ENCODE assay signal across 14 cellular contexts in the genomic region with DNA sequence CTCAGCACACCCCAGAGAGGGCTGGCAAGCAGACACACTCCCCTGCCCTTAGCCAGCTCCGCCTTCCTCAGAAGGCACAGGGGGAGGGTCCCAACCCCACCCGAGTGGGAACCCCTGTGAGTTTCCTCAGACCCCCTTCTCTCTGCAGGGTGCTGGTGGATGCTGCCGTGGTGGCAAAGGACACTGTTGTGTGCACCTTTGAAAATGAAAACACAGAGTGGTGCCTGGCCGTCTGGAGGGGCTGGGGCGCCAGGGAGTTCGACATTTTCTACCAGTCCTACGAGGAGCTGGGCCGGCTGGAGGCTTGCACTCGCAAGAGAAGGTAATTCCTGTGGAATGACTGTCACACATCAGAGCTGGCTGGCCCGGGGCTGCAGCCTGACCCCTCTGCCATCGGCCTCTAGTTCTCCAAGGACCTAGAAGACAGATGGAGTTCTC.
A peak's percentile ranks its signal among the peaks of the same experiment; 100 is the strongest.
DNase-seq lines count a peak whose midpoint lies in the region; ATAC-seq, FAIRE-seq and TF ChIP-seq lines count a peak whose summit lies in the region.
"Had no signal": no experiment of that assay in that cellular context is flagged by ENCODE, and none has a peak within 500 bp of the region (broad histone marks: within the 10 kb centered on the region; RNA-seq: fewer than 3 reads in every experiment).

No MANE protein-coding gene starts in this region.

- H3K4me3 ChIP-seq in IMR-90 (ENCODE audit: insufficient read depth, low read depth, low read length): no peak overlapping the region
- H3K4me3 ChIP-seq in ectodermal cell (ENCODE audit: insufficient read depth, low read depth, low read length): no peak overlapping the region
- no peak overlapping the region for H3K4me3 ChIP-seq in mesodermal cell (ENCODE audit: extremely low read depth, insufficient read depth, low read length, poor library complexity, severe bottlenecking)
- H3K4me3 ChIP-seq in transverse colon: no peak overlapping the region

- peak overlapping the region; percentile 5 for H4K5ac ChIP-seq in IMR-90 (ENCODE audit: low read depth, low read length)

- H2AFZ ChIP-seq in IMR-90 (replicated peaks; ENCODE audit: low read length, poor library complexity): peak overlapping the region; percentile 83

- H3K4ac ChIP-seq in IMR-90 (ENCODE audit: low read depth, low read length): peak overlapping the region; percentile 93

- no peak overlapping the region for H3K4me2 ChIP-seq in IMR-90 (ENCODE audit: low read depth, low read length)
- H3K4me2 ChIP-seq: KMS-11 had no signal

- no peak for TF ChIP-seq RAD21 in IMR-90 (IDR thresholded peaks at IDR 0.05; ENCODE audit: low read length)

- intact Hi-C loops in IMR-90 (cut with micrococcal nuclease) (no loop called here), transverse colon (cut with DNase I; ENCODE audit: low total_unique reads) (no loop called here)

- H3K18ac ChIP-seq in IMR-90 (ENCODE audit: low read depth, low read length): peak overlapping the region; percentile 14

- TF ChIP-seq CTCF in IMR-90 (conservative IDR thresholded peaks at IDR 0.05; ENCODE audit: low read depth, low read length) (no peak), transverse colon (IDR thresholded peaks at IDR 0.05) (no peak)

- peak overlapping the region; percentile 2; the same call in 1 of the 2 replicates for H3K9ac ChIP-seq in IMR-90 (ENCODE audit: low read depth, low read length)
- H3K9ac ChIP-seq: KMS-11 had no signal

- peak overlapping the region; percentile 82 for H4K91ac ChIP-seq in IMR-90 (ENCODE audit: insufficient read depth, low read depth, low read length)

- H3K36me3 ChIP-seq in IMR-90 (ENCODE audit: control insufficient read depth, insufficient read depth, low read length) (peaks cover 11% of the 10 kb centered on the region; the same call in 1 of the 2 replicates), ectodermal cell (ENCODE audit: control insufficient read depth, insufficient read depth, low read length) (no peaks in the 10 kb centered on the region), mesodermal cell (ENCODE audit: control insufficient read depth, insufficient read depth, low read length) (no peaks in the 10 kb centered on the region), transverse colon (peaks cover 0 to 9% (median 0%) of the 10 kb centered on the region in 4 donors)

- H3K27me3 ChIP-seq in IMR-90 (ENCODE audit: control insufficient read depth, insufficient read depth, low read length): no peaks in the 10 kb centered on the region
- H3K27me3 ChIP-seq in ectodermal cell (ENCODE audit: control insufficient read depth, insufficient read depth, low read length, poor library complexity, severe bottlenecking): no peaks in the 10 kb centered on the region
- H3K27me3 ChIP-seq in transverse colon: no peaks in the 10 kb centered on the region

- H3K14ac ChIP-seq in IMR-90 (replicated peaks; ENCODE audit: low read depth, low read length): peak overlapping the region; percentile 88

- H3K4me1 ChIP-seq in IMR-90 (ENCODE audit: control insufficient read depth, insufficient read depth, low read length): peaks cover 29% of the 10 kb centered on the region
- H3K4me1 ChIP-seq in ectodermal cell (ENCODE audit: control insufficient read depth, insufficient read depth, low read length): peaks cover 44% of the 10 kb centered on the region
- H3K4me1 ChIP-seq in mesodermal cell (ENCODE audit: control insufficient read depth, insufficient read depth, low read length, poor library complexity, severe bottlenecking): peaks cover 33% of the 10 kb centered on the region
- peaks cover 0 to 20% (median 3%) of the 10 kb centered on the region in 4 donors for H3K4me1 ChIP-seq in transverse colon

- peak overlapping the region; percentile 84 for H3K23ac ChIP-seq in IMR-90 (ENCODE audit: low read depth, low read length)

- DNase-seq in IMR-90 (peak; percentile 27), transverse colon (no peak), DMS153 treated with DMSO at 0.1 percent for 48 hours (lab: John Stamatoyannopoulos, UW; ENCODE audit: unreplicated experiment) (no peak), H54 (ENCODE audit: insufficient read length, low spot score) (no peak)
- DNase-seq: activated CD8-positive, alpha-beta T cell treated with anti-CD3 and anti-CD28 coated beads, Interleukin-2, amount 10 ng/mL, durations not matched to agents 7 days and 5 days; amygdala; DMS79 treated with DMSO at 0.1 percent for 48 hours; NCI-H1417 treated with DMSO at 0.1 percent for 48 hours; stimulated activated CD4-positive, alpha-beta T cell treated with anti-CD3 and anti-CD28 coated beads, Interleukin-12 subunit alpha, Interleukin-12 subunit beta, amount 100 ng/mL, for 4 hours had no signal

- H3K27ac ChIP-seq in IMR-90 (ENCODE audit: insufficient read depth, low read length) (peak overlapping the region; percentile 68), ectodermal cell (ENCODE audit: insufficient read depth, low read depth, low read length, poor library complexity, severe bottlenecking) (peak overlapping the region; percentile 87), mesodermal cell (ENCODE audit: low read depth, low read length, severe bottlenecking) (peak overlapping the region; percentile 86), transverse colon (peak overlapping the region; percentile 60 to 72 (median 67))
- H3K27ac ChIP-seq: KMS-11 had no signal

- peak overlapping the region; percentile 86 for H2AK5ac ChIP-seq in IMR-90 (ENCODE audit: low read depth, low read length)

- CTCF ChIA-PET in IMR-90 (lab: Yijun Ruan, JAX): interaction anchor here (0.9 to 1.6 kb wide), 2 partner anchors 52 to 138 kb away, joined by 3 read pairs; no protein-coding TSS in a partner anchor

- TF ChIP-seq EP300 in transverse colon (IDR thresholded peaks at IDR 0.05; ENCODE audit: low read depth): no peak

- POLR2A ChIA-PET in IMR-90 (lab: Charles Lee; ENCODE audit: unreplicated experiment): no interaction called here

- no peak for FAIRE-seq in H54 (lab: Jason Lieb, UNC)

- H2BK5ac ChIP-seq in IMR-90 (ENCODE audit: low read depth, low read length, poor library complexity, severe bottlenecking): peak overlapping the region; percentile 80

- BruUV-seq in IMR-90 (replicated peaks; lab: Mats Ljungman, UMichigan): no TSS peak

- ATAC-seq in IMR-90 (ENCODE audit: low read depth) (no peak), HG03521 (IDR thresholded peaks at IDR 0.05; ENCODE audit: unreplicated experiment) (no peak)
- ATAC-seq: activated CD8-positive, alpha-beta T cell treated with anti-CD3 and anti-CD28 coated beads, Interleukin-2, amount 10 ng/mL, durations not matched to agents 7 days and 5 days; activated T-helper 17 cell treated with anti-CD3 and anti-CD28 coated beads, Interleukin-2, amount 50 U/mL, for 72 hours had no signal

- no peak for TF ChIP-seq POLR2A in IMR-90 (IDR thresholded peaks at IDR 0.05; ENCODE audit: low read depth, low read length)
- TF ChIP-seq POLR2A in transverse colon (IDR thresholded peaks at IDR 0.05): no peak
- no peak for TF ChIP-seq POLR2A in H54 (IDR thresholded peaks at IDR 0.05; ENCODE audit: low read depth, low read length)

- H2AK9ac ChIP-seq in IMR-90 (replicated peaks; ENCODE audit: low read depth, low read length, poor library complexity): peak overlapping the region; percentile 90

- in situ Hi-C loops in IMR-90 (cut with MboI; ENCODE audit: low sequenced_read_pairs) (no loop called here), transverse colon (cut with MboI; ENCODE audit: low pct_ligation_motif_present in 1 of 4, low pct_unique_long_range_greater_than_20kb in 1 of 4, low sequenced_read_pairs in 3 of 4) (no loop called here)

- H4K8ac ChIP-seq in IMR-90 (ENCODE audit: low read depth in 2 of 2, low read length in 2 of 2): peak overlapping the region; percentile 34 to 89; a peak in 3 of 4 replicates

- WGBS in IMR-90 (ENCODE audit: extremely low coverage in 2 of 2, insufficient read length in 1 of 2), 2 experiments: 48% methylated on average over 6 of the region's 11 CpGs; no CpG with 5 or more reads in 1 of the 2 experiments
- 37 to 44% methylated on average over 11 of the region's 11 CpGs for WGBS in ectodermal cell, 2 experiments
- 38 to 43% methylated on average over 9 to 11 of the region's 11 CpGs for WGBS in mesodermal cell (ENCODE audit: insufficient coverage in 2 of 2), 2 experiments
- WGBS in transverse colon (ENCODE audit: low coverage in 1 of 2), 2 donors: 74% methylated on average over 11 of the region's 11 CpGs; no CpG with 5 or more reads in 1 of the 2 donors

- peak overlapping the region; percentile 93 for H2BK120ac ChIP-seq in IMR-90 (ENCODE audit: low read depth, low read length)

- dilution Hi-C loops in IMR-90 (cut with HindIII; ENCODE audit: low sequenced_read_pairs, unreplicated experiment): no loop called here

- H3K9me1 ChIP-seq in IMR-90 (ENCODE audit: insufficient read depth, low read length): peaks cover 23% of the 10 kb centered on the region

- H3K56ac ChIP-seq in IMR-90 (ENCODE audit: extremely low read depth, insufficient read depth, low read length): peak overlapping the region; percentile 55

- H4K20me1 ChIP-seq in IMR-90 (ENCODE audit: insufficient read depth, low read length): no peaks in the 10 kb centered on the region

- peak overlapping the region; percentile 78 for H2BK20ac ChIP-seq in IMR-90 (ENCODE audit: low read depth, low read length)

- H3K9me3 ChIP-seq in IMR-90 (ENCODE audit: control insufficient read depth, insufficient read depth, low read length) (no peaks in the 10 kb centered on the region), ectodermal cell (ENCODE audit: control insufficient read depth, low read length) (no peaks in the 10 kb centered on the region), mesodermal cell (ENCODE audit: control insufficient read depth, low read length) (no peaks in the 10 kb centered on the region), transverse colon (no peaks in the 10 kb centered on the region)

- peak overlapping the region; percentile 16; the same call in 1 of the 3 replicates for H2BK15ac ChIP-seq in IMR-90 (ENCODE audit: low read depth, low read length)

- H3K79me1 ChIP-seq in IMR-90 (ENCODE audit: low read depth in 1 of 2, low read length in 2 of 2): peaks cover 0 to 16% of the 10 kb centered on the region in 2 experiments; a peak in 1 of 4 replicates

TF ChIP-seq in IMR-90, 13 proteins besides CTCF, POLR2A, EP300 and RAD21 (continues in another document):
- TF ChIP-seq RCOR1 (IDR thresholded peaks at IDR 0.05; ENCODE audit: insufficient replicate concordance, low read length): no peak
- no peak for TF ChIP-seq FOS (IDR thresholded peaks at IDR 0.05; ENCODE audit: low read depth, low read length)
- no peak for TF ChIP-seq MAZ (IDR thresholded peaks at IDR 0.05; ENCODE audit: borderline replicate concordance, low read depth, low read length)
- no peak for TF ChIP-seq NFE2L2 (IDR thresholded peaks at IDR 0.05; ENCODE audit: low read depth, low read length)
- TF ChIP-seq SMC3 (IDR thresholded peaks at IDR 0.05; ENCODE audit: low read depth, low read length): no peak
- TF ChIP-seq RFX5 (IDR thresholded peaks at IDR 0.05; ENCODE audit: low read depth, low read length): no peak
